In genomic region chr3:93855406-93855805, GRCh38 we compare ENCODE assay signal across 27 cellular contexts.
"Had no signal": no experiment of that assay in that cellular context is flagged by ENCODE, and none has a peak within 500 bp of the region (broad histone marks: within the 10 kb centered on the region; RNA-seq: fewer than 3 reads in every experiment).

No MANE protein-coding gene starts in this region.

- H3K4me3 ChIP-seq: adrenal gland, body of pancreas, gastrocnemius medialis, heart right ventricle had no signal

- H3K27me3 ChIP-seq: adrenal gland, body of pancreas, foreskin keratinocyte, gastrocnemius medialis, heart right ventricle had no signal

- ATAC-seq: activated CD4-positive, CD25-positive, alpha-beta regulatory T cell treated with anti-CD3 and anti-CD28 coated beads, Interleukin-2, amount 50 U/mL, for 24 hours; activated CD8-positive, alpha-beta T cell treated with anti-CD3 and anti-CD28 coated beads for 36 hours; activated naive CD8-positive, alpha-beta T cell treated with anti-CD3 and anti-CD28 coated beads, Interleukin-2, amount 50 U/mL, for 24 hours; activated T-cell treated with anti-CD3 and anti-CD28 coated beads, Interleukin-2, amount 50 U/mL, for 4 hours; activated T-helper 17 cell treated with anti-CD3 and anti-CD28 coated beads, Interleukin-2, amount 50 U/mL, for 72 hours; body of pancreas; esophagus mucosa; foreskin keratinocyte; gastrocnemius medialis; heart right ventricle; T-cell had no signal

- H3K27ac ChIP-seq: adrenal gland, body of pancreas, epithelial cell of prostate, foreskin keratinocyte, gastrocnemius medialis, heart right ventricle, WERI-Rb-1 had no signal

- H3K9me3 ChIP-seq: adrenal gland, body of pancreas, gastrocnemius medialis had no signal

- H3K4me1 ChIP-seq: adrenal gland, body of pancreas, foreskin keratinocyte, gastrocnemius medialis, heart right ventricle had no signal

- H3K36me3 ChIP-seq: adrenal gland, gastrocnemius medialis, heart right ventricle, WERI-Rb-1 had no signal

- DNase-seq: activated B cell treated with CpG ODN at 0.5 μM for 24 hours; activated CD4-positive, alpha-beta T cell treated with anti-CD3 and anti-CD28 coated beads for 48 hours; activated CD4-positive, alpha-beta T cell treated with anti-CD3 and anti-CD28 coated beads, Interleukin-2, amount 50 U/mL, for 1 hour; activated CD4-positive, alpha-beta T cell treated with anti-CD3 and anti-CD28 coated beads, Interleukin-2, amount 50 U/mL, for 48 hours; activated CD8-positive, alpha-beta memory T cell treated with anti-CD3 and anti-CD28 coated beads for 24 hours; activated CD8-positive, alpha-beta T cell treated with anti-CD3 and anti-CD28 coated beads for 36 hours; activated effector memory CD4-positive, alpha-beta T cell treated with Interleukin-2 at 50 U/mL for 16 hours; activated naive CD4-positive, alpha-beta T cell treated with anti-CD3 and anti-CD28 coated beads for 36 hours; activated naive CD8-positive, alpha-beta T cell treated with anti-CD3 and anti-CD28 coated beads for 36 hours; activated naive CD8-positive, alpha-beta T cell treated with anti-CD3 and anti-CD28 coated beads, Interleukin-2, amount 50 U/mL, for 24 hours; activated T-cell treated with anti-CD3 and anti-CD28 coated beads, Interleukin-2, amount 50 U/mL, for 4 hours; adrenal gland; amygdala; aorta; body of pancreas; caudate nucleus; effector CD8-positive, alpha-beta T cell; foreskin keratinocyte; gastrocnemius medialis; heart right ventricle; T-cell; T1000; WERI-Rb-1 had no signal
